Comparison of ENCODE assay signal across 9 cellular contexts in genomic region chr16:85037050-85037410, GRCh38. TPM values are rescaled to one million over a fixed set of nuclear protein-coding genes. Genes with fewer than 3 reads are reported as not detected.
DNase-seq lines count a peak whose midpoint lies in the region; ATAC-seq and TF ChIP-seq lines count a peak whose summit lies in the region.
"Had no signal": no experiment of that assay in that cellular context is flagged by ENCODE, and none has a peak within 500 bp of the region (broad histone marks: within the 10 kb centered on the region; RNA-seq: fewer than 3 reads in every experiment).

No MANE protein-coding gene starts in this region.

- DNase-seq in activated T-cell treated with anti-CD3 and anti-CD28 coated beads, Interleukin-2, amount 50 U/mL, for 24 hours: no peak
- DNase-seq in activated T-cell treated with anti-CD3 and anti-CD28 coated beads for 4 hours (no peak), fibroblast of villous mesenchyme (ENCODE audit: low read depth) (peak; percentile 62), stromal cell of bone marrow (ENCODE audit: low read depth) (peak; percentile 57), T-helper 17 cell (no peak)
- DNase-seq in activated CD4-positive, alpha-beta T cell treated with anti-CD3 and anti-CD28 coated beads, Interleukin-2, amount 50 U/mL, for 48 hours: peak; percentile 16 to 21
- DNase-seq in effector CD8-positive, alpha-beta T cell (lab: John Stamatoyannopoulos, UW): no peak
- DNase-seq in stimulated activated CD8-positive, alpha-beta memory T cell treated with anti-CD3 and anti-CD28 coated beads, Interleukin-4, amount 100 ng/mL, for 48 hours: no peak
- DNase-seq: kidney had no signal

- no peaks in the 10 kb centered on the region for H3K9me3 Mint-ChIP-seq in activated T-cell treated with anti-CD3 and anti-CD28 coated beads, Interleukin-2, amount 50 U/mL, for 24 hours

- no peak for TF ChIP-seq CTCF in fibroblast of villous mesenchyme (IDR thresholded peaks at IDR 0.05; ENCODE audit: insufficient read depth, low read depth, low read length)

- H3K4me3 ChIP-seq in fibroblast of villous mesenchyme (ENCODE audit: low read depth, low read length): no peak overlapping the region

- peaks cover 23% of the 10 kb centered on the region for H3K36me3 Mint-ChIP-seq in activated T-cell treated with anti-CD3 and anti-CD28 coated beads, Interleukin-2, amount 50 U/mL, for 24 hours (ENCODE audit: low read depth)
- H3K36me3 Mint-ChIP-seq in T-helper 17 cell (ENCODE audit: low read depth): no peaks in the 10 kb centered on the region

- peak overlapping the region; percentile 1 for H3K27ac Mint-ChIP-seq in activated T-cell treated with anti-CD3 and anti-CD28 coated beads, Interleukin-2, amount 50 U/mL, for 24 hours
- no peak overlapping the region for H3K27ac Mint-ChIP-seq in T-helper 17 cell

- H3K27me3 Mint-ChIP-seq in activated T-cell treated with anti-CD3 and anti-CD28 coated beads, Interleukin-2, amount 50 U/mL, for 24 hours: no peaks in the 10 kb centered on the region
- H3K27me3 Mint-ChIP-seq in T-helper 17 cell: no peaks in the 10 kb centered on the region

- ATAC-seq in T-helper 17 cell: no peak

- no peak overlapping the region for H3K4me3 Mint-ChIP-seq in activated T-cell treated with anti-CD3 and anti-CD28 coated beads, Interleukin-2, amount 50 U/mL, for 24 hours
- H3K4me3 Mint-ChIP-seq in T-helper 17 cell: no peak overlapping the region

- H3K9me3 ChIP-seq in T-helper 17 cell (ENCODE audit: control insufficient read depth, low read length, poor library complexity, severe bottlenecking): no peaks in the 10 kb centered on the region

- peaks cover 13% of the 10 kb centered on the region for H3K4me1 Mint-ChIP-seq in activated T-cell treated with anti-CD3 and anti-CD28 coated beads, Interleukin-2, amount 50 U/mL, for 24 hours (ENCODE audit: low read depth)
- H3K4me1 Mint-ChIP-seq in T-helper 17 cell: peaks cover 7% of the 10 kb centered on the region

RNA-seq across cellular contexts. Expression of gene KIAA0513, which starts 9.4 kb away (rescaled TPM):
- total RNA-seq in fibroblast of villous mesenchyme (17.7 and 26.3 TPM in 2 replicates), T-helper 17 cell (10 to 100 TPM in 1 of 2 donors, 1 to 10 TPM in 1; 8.1 to 35.0 TPM)

RNA-seq across cellular contexts. Expression of gene ZDHHC7, which starts 25.7 kb away (rescaled TPM):
- 109 and 164 TPM in 2 replicates for total RNA-seq in fibroblast of villous mesenchyme
- 10 to 100 TPM; 35.4 to 46.6 TPM for total RNA-seq in T-helper 17 cell

Comparison
In these comparisons a context has a peak if more than half of its experiments do, and no peak if none do; other contexts are left out.
1. DNase-seq: peak in activated CD4-positive, alpha-beta T cell treated with anti-CD3 and anti-CD28 coated beads, Interleukin-2, amount 50 U/mL, for 48 hours (2 of 2), fibroblast of villous mesenchyme (single experiment) and stromal cell of bone marrow (single experiment); none in activated T-cell treated with anti-CD3 and anti-CD28 coated beads, Interleukin-2, amount 50 U/mL, for 24 hours (single experiment), activated T-cell treated with anti-CD3 and anti-CD28 coated beads for 4 hours (single experiment), effector CD8-positive, alpha-beta T cell (single experiment), stimulated activated CD8-positive, alpha-beta memory T cell treated with anti-CD3 and anti-CD28 coated beads, Interleukin-4, amount 100 ng/mL, for 48 hours (single experiment) and T-helper 17 cell (0 of 3).